Comparison of ENCODE assay signal across 15 cellular contexts in genomic region chrX:10108288-10108687, GRCh38. TPM values are rescaled to one million over a fixed set of nuclear protein-coding genes. Genes with fewer than 3 reads are reported as not detected.
A peak's percentile ranks its signal among the peaks of the same experiment; 100 is the strongest.
DNase-seq lines count a peak whose midpoint lies in the region; ATAC-seq, FAIRE-seq and TF ChIP-seq lines count a peak whose summit lies in the region.
"Had no signal": no experiment of that assay in that cellular context is flagged by ENCODE, and none has a peak within 500 bp of the region (broad histone marks: within the 10 kb centered on the region; RNA-seq: fewer than 3 reads in every experiment).

No MANE protein-coding gene starts in this region.

- no CpG with 5 or more reads among the region's 9 CpGs for WGBS in trophoblast cell (ENCODE audit: extremely low coverage, insufficient coverage, insufficient read length)

- H3K18ac ChIP-seq in trophoblast cell (ENCODE audit: low read length): no peak overlapping the region

- no peaks in the 10 kb centered on the region for H3K9me3 Mint-ChIP-seq in activated CD4-positive, alpha-beta T cell treated with anti-CD3 and anti-CD28 coated beads, Interleukin-2, amount 10 ng/mL, durations not matched to agents 24 days and 14 days
- H3K9me3 Mint-ChIP-seq in activated naive CD4-positive, alpha-beta T cell treated with anti-CD3 and anti-CD28 coated beads, Interleukin-2, amount 50 U/mL, for 72 hours: no peaks in the 10 kb centered on the region

- H3K4ac ChIP-seq in trophoblast cell (ENCODE audit: low read depth, low read length): no peak overlapping the region

- FAIRE-seq in GM12891 (lab: Jason Lieb, UNC): peak; percentile 92

- no peaks in the 10 kb centered on the region for H3K27me3 Mint-ChIP-seq in activated CD4-positive, alpha-beta T cell treated with anti-CD3 and anti-CD28 coated beads, Interleukin-2, amount 10 ng/mL, durations not matched to agents 24 days and 14 days

- no peak overlapping the region for H3K9ac ChIP-seq in trophoblast cell (ENCODE audit: low read length)

- no peaks in the 10 kb centered on the region for H3K9me3 ChIP-seq in trophoblast cell (ENCODE audit: insufficient read depth, low read depth, low read length)
- H3K9me3 ChIP-seq: thoracic aorta had no signal

- H4K91ac ChIP-seq in trophoblast cell (ENCODE audit: low read depth, low read length): no peak overlapping the region

- H2BK12ac ChIP-seq in trophoblast cell (ENCODE audit: low read length): no peak overlapping the region

- H3K14ac ChIP-seq in trophoblast cell (ENCODE audit: low read length): no peak overlapping the region

- H3K4me3 ChIP-seq in trophoblast cell (ENCODE audit: low read depth, low read length): no peak overlapping the region
- no peak overlapping the region for H3K4me3 ChIP-seq in foreskin fibroblast (ENCODE audit: low read depth in 1 of 2, low read length in 2 of 2)
- H3K4me3 ChIP-seq: dorsolateral prefrontal cortex, thoracic aorta had no signal

- H3K4me2 ChIP-seq in trophoblast cell (ENCODE audit: low read length): no peak overlapping the region

- H3K4me1 Mint-ChIP-seq in activated CD4-positive, alpha-beta T cell treated with anti-CD3 and anti-CD28 coated beads, Interleukin-2, amount 10 ng/mL, durations not matched to agents 24 days and 14 days: peaks cover 40% of the 10 kb centered on the region

- no peak overlapping the region for H4K8ac ChIP-seq in trophoblast cell (ENCODE audit: low read depth, low read length)

- no peak overlapping the region for H3K23ac ChIP-seq in trophoblast cell (ENCODE audit: low read length)

- no peak overlapping the region for H2AFZ ChIP-seq in trophoblast cell (ENCODE audit: insufficient read depth, low read length, poor library complexity)

- peaks cover 0 to 4% of the 10 kb centered on the region in 2 experiments for H3K4me1 ChIP-seq in trophoblast cell (ENCODE audit: control insufficient read depth in 1 of 2, insufficient read depth in 2 of 2, low read length in 2 of 2)

- TF ChIP-seq CTCF in foreskin fibroblast (IDR thresholded peaks at IDR 0.05; ENCODE audit: low read depth, low read length): no peak

- H3K79me1 ChIP-seq in trophoblast cell (ENCODE audit: low read length): no peaks in the 10 kb centered on the region

- peak in 1 of 2 donors; percentile 44 for ATAC-seq in activated naive CD4-positive, alpha-beta T cell treated with anti-CD3 and anti-CD28 coated beads, Interleukin-2, amount 50 U/mL, for 72 hours

- no peak overlapping the region for H2AK5ac ChIP-seq in trophoblast cell (ENCODE audit: low read length)

- TF ChIP-seq POLR2A in GM12891 (IDR thresholded peaks at IDR 0.05; ENCODE audit: low read depth, low read length): no peak

- no peak overlapping the region for H3K27ac ChIP-seq in trophoblast cell (ENCODE audit: low read depth, low read length)
- H3K27ac ChIP-seq: thoracic aorta had no signal

- H3K4me3 Mint-ChIP-seq in activated CD4-positive, alpha-beta T cell treated with anti-CD3 and anti-CD28 coated beads, Interleukin-2, amount 10 ng/mL, durations not matched to agents 24 days and 14 days: peak overlapping the region; percentile 10

- H3K79me2 ChIP-seq in trophoblast cell (ENCODE audit: control insufficient read depth, insufficient read depth, low read length, poor library complexity): no peaks in the 10 kb centered on the region

- H4K12ac ChIP-seq in trophoblast cell (ENCODE audit: low read depth, low read length): no peak overlapping the region

- H3K36me3 ChIP-seq in trophoblast cell (ENCODE audit: control insufficient read depth in 1 of 2, insufficient read depth in 2 of 2, low read length in 2 of 2): peaks cover 29 to 30% of the 10 kb centered on the region in 2 experiments
- H3K36me3 ChIP-seq: thoracic aorta had no signal

- peaks cover 18% of the 10 kb centered on the region for H3K36me3 Mint-ChIP-seq in activated CD4-positive, alpha-beta T cell treated with anti-CD3 and anti-CD28 coated beads, Interleukin-2, amount 10 ng/mL, durations not matched to agents 24 days and 14 days (ENCODE audit: low read depth)
- peaks cover 12 to 13% of the 10 kb centered on the region in 2 donors for H3K36me3 Mint-ChIP-seq in activated naive CD4-positive, alpha-beta T cell treated with anti-CD3 and anti-CD28 coated beads, Interleukin-2, amount 50 U/mL, for 72 hours

- no peak overlapping the region for H2BK120ac ChIP-seq in trophoblast cell (ENCODE audit: insufficient read depth, low read length, poor library complexity)

- peak overlapping the region; percentile 82 for H3K27ac Mint-ChIP-seq in activated CD4-positive, alpha-beta T cell treated with anti-CD3 and anti-CD28 coated beads, Interleukin-2, amount 10 ng/mL, durations not matched to agents 24 days and 14 days
- peak overlapping the region; percentile 53 to 62 for H3K27ac Mint-ChIP-seq in activated naive CD4-positive, alpha-beta T cell treated with anti-CD3 and anti-CD28 coated beads, Interleukin-2, amount 50 U/mL, for 72 hours

- H3K27me3 ChIP-seq in trophoblast cell (ENCODE audit: insufficient read depth, low read length): no peaks in the 10 kb centered on the region

- peak overlapping the region; percentile 54 for H2BK5ac ChIP-seq in trophoblast cell (ENCODE audit: low read depth, low read length, poor library complexity)

- DNase-seq in activated CD4-positive, alpha-beta T cell treated with anti-CD3 and anti-CD28 coated beads, Interleukin-2, amount 10 ng/mL, durations not matched to agents 24 days and 14 days: no peak
- no peak for DNase-seq in activated CD4-positive, alpha-beta T cell treated with anti-CD3 and anti-CD28 coated beads, Interleukin-2, amount 50 U/mL, for 1 hour
- DNase-seq in GM12891 (ENCODE audit: insufficient read length, low spot score) (no peak), trophoblast cell (no peak), foreskin fibroblast (no peak), inferior parietal cortex (ENCODE audit: extremely low spot score) (no peak), CD1c-positive myeloid dendritic cell (ENCODE audit: extremely low spot score) (no peak)
- DNase-seq in activated naive CD4-positive, alpha-beta T cell treated with anti-CD3 and anti-CD28 coated beads, Interleukin-2, amount 50 U/mL, for 72 hours (ENCODE audit: low spot score in 2 of 2): no peak
- DNase-seq: DMS79 treated with DMSO at 0.1 percent for 48 hours; dorsolateral prefrontal cortex; mesenchymal stem cell; NCI-H2029; NK-92 treated with Interleukin-12 subunit alpha and Interleukin-12 subunit beta, amount 100 ng/mL, for 24 hours; SHP77 had no signal

- intact Hi-C loops in activated CD4-positive, alpha-beta T cell treated with anti-CD3 and anti-CD28 coated beads, Interleukin-2, amount 10 ng/mL, durations not matched to agents 24 days and 14 days (cut with micrococcal nuclease): no loop called here

TF ChIP-seq in GM12891, 5 proteins besides CTCF, POLR2A, EP300 and RAD21:
- TF ChIP-seq POLR2AphosphoS5 (IDR thresholded peaks at IDR 0.05; ENCODE audit: low read depth, low read length) (no peak), SPI1 (IDR thresholded peaks at IDR 0.05; ENCODE audit: low read depth, low read length) (no peak), TAF1 (IDR thresholded peaks at IDR 0.05; ENCODE audit: low read depth, low read length) (no peak), POU2F2 (IDR thresholded peaks at IDR 0.05; ENCODE audit: low read depth, low read length) (no peak), PAX5 (IDR thresholded peaks at IDR 0.05; ENCODE audit: insufficient read depth, low read length, severe bottlenecking) (no peak)

RNA-seq across cellular contexts. Expression of gene CLCN4, which starts 48.5 kb away (rescaled TPM):
- total RNA-seq in activated CD4-positive, alpha-beta T cell treated with anti-CD3 and anti-CD28 coated beads, Interleukin-2, amount 10 ng/mL, durations not matched to agents 24 days and 14 days: not detected in 2 replicates
- 3.9 TPM for polyA plus RNA-seq in GM12891 (2012; ENCODE audit: low read depth, missing spikeins)
- not detected for total RNA-seq in activated naive CD4-positive, alpha-beta T cell treated with anti-CD3 and anti-CD28 coated beads, Interleukin-2, amount 50 U/mL, for 72 hours
- 1.4 TPM in 2 replicates for polyA plus RNA-seq in trophoblast cell (2013)
